In the genomic region with DNA sequence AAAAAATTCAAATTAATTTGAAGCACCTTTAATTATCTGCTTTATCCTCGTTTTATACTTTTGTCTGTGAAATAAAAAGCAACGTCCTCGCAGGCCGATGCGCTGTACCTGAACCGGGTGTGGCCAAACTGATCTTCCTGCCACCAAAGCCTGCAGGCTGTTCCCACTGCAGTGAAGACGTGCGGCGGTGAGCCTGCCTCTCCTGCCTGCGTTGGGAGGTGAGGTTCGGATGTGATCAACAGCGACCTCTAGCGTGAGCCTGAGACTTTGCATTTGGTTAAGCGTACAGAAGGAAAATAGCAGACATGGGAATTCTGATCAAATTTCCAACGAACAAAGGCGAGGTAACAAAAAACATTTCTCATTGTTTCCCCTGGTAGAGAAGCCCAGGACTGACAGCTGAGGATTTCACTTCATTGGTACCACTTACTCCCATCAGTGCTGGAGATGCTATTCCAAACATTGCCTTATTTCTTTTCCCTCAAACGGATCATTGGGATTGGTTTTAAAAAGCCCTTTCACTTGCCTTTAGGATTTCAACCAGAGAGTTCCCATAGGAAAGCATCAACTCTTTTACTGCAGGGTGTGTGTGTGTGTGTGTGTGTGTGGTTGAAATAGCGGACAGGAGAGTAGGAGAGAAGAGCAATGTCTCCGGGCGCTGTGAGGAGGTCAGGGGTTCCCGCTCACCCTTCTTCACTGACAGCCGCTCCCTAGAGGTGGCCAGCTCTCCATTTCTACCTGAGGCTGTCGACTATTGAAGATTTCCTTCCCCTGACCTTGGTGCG, we compare ENCODE assay signal across 8 cellular contexts. TPM values are rescaled to one million over a fixed set of nuclear protein-coding genes. Genes with fewer than 3 reads are reported as not detected.
A peak's percentile ranks its signal among the peaks of the same experiment; 100 is the strongest.
DNase-seq lines count a peak whose midpoint lies in the region; ATAC-seq and TF ChIP-seq lines count a peak whose summit lies in the region.

No MANE protein-coding gene starts in this region.

- H3K4me3 ChIP-seq in SJSA1: no peak overlapping the region
- H3K4me3 ChIP-seq in gastroesophageal sphincter: peak overlapping the region in 1 of 2 donors; percentile 21
- H3K4me3 ChIP-seq in ovary: no peak overlapping the region
- peak overlapping the region in 1 of 4 donors; percentile 33 for H3K4me3 ChIP-seq in tibial nerve

- TF ChIP-seq POLR2A in gastroesophageal sphincter (IDR thresholded peaks at IDR 0.05) (no peak), ovary (IDR thresholded peaks at IDR 0.05) (no peak), tibial nerve (IDR thresholded peaks at IDR 0.05) (no peak)

- DNase-seq in Caki2 (ENCODE audit: low read depth) (peak; percentile 31), MV-4-11 (lab: John Stamatoyannopoulos, UW) (peak; percentile 41), SJSA1 (ENCODE audit: low read depth in 1 of 2, low spot score in 2 of 2) (peak; percentile 46 to 80), activated gamma-delta T cell (lab: John Stamatoyannopoulos, UW) (peak; percentile 36), ovary (peak; percentile 79 to 85 (median 83)), tibial nerve (ENCODE audit: low spot score in 2 of 2) (peak; percentile 65 to 69)

- in situ Hi-C loops in Caki2 (cut with HindIII; ENCODE audit: low pct_unique_long_range_greater_than_20kb, low sequenced_read_pairs): no loop called here

- ATAC-seq in GM21619 (IDR thresholded peaks at IDR 0.05; ENCODE audit: unreplicated experiment) (peak; percentile 67), gastroesophageal sphincter (peak; percentile 79)

- H3K27ac ChIP-seq in SJSA1 (no peak overlapping the region), gastroesophageal sphincter (peak overlapping the region in 3 of 4 donors; percentile 58 to 63 (median 61)), ovary (peak overlapping the region in 1 of 2 donors; percentile 11), tibial nerve (peak overlapping the region in 2 of 4 donors; percentile 52 to 77)

- intact Hi-C loops in ovary (cut with DNase I): loop anchor here (2.0 to 5.0 kb wide), 3 partner anchors 45 to 286 kb away; no protein-coding TSS in a partner anchor

- TF ChIP-seq EP300 in gastroesophageal sphincter (IDR thresholded peaks at IDR 0.05): no peak
- no peak for TF ChIP-seq EP300 in ovary (IDR thresholded peaks at IDR 0.05)
- peak in 1 of 2 donors; percentile 78 for TF ChIP-seq EP300 in tibial nerve (IDR thresholded peaks at IDR 0.05)

- no peaks in the 10 kb centered on the region for H3K36me3 ChIP-seq in SJSA1
- no peaks in the 10 kb centered on the region for H3K36me3 ChIP-seq in gastroesophageal sphincter
- H3K36me3 ChIP-seq in ovary: no peaks in the 10 kb centered on the region
- no peaks in the 10 kb centered on the region for H3K36me3 ChIP-seq in tibial nerve

- 13 to 34% methylated on average over 13 to 19 of the region's 24 CpGs for WGBS in gastroesophageal sphincter (ENCODE audit: low coverage in 1 of 2), 2 donors
- WGBS in ovary, 3 donors: 21 to 24% (median 21%) methylated on average over 24 of the region's 24 CpGs
- WGBS in tibial nerve, 2 donors: 18 to 20% methylated on average over 24 of the region's 24 CpGs

- H3K9me3 ChIP-seq in SJSA1 (replicated peaks): no peaks in the 10 kb centered on the region
- H3K9me3 ChIP-seq in gastroesophageal sphincter: no peaks in the 10 kb centered on the region
- H3K9me3 ChIP-seq in ovary: no peaks in the 10 kb centered on the region
- no peaks in the 10 kb centered on the region for H3K9me3 ChIP-seq in tibial nerve

- H3K27me3 ChIP-seq in SJSA1 (replicated peaks) (no peaks in the 10 kb centered on the region), gastroesophageal sphincter (no peaks in the 10 kb centered on the region), ovary (no peaks in the 10 kb centered on the region), tibial nerve (no peaks in the 10 kb centered on the region)

- TF ChIP-seq CTCF in gastroesophageal sphincter (IDR thresholded peaks at IDR 0.05) (peak; percentile 85 to 94 (median 89)), ovary (IDR thresholded peaks at IDR 0.05) (peak; percentile 78 to 94 (median 85)), tibial nerve (IDR thresholded peaks at IDR 0.05) (peak; percentile 79 to 93 (median 89))

- peaks cover 21% of the 10 kb centered on the region for H3K4me1 ChIP-seq in SJSA1 (replicated peaks)
- peaks cover 0 to 9% (median 4%) of the 10 kb centered on the region in 3 donors for H3K4me1 ChIP-seq in gastroesophageal sphincter
- no peaks in the 10 kb centered on the region for H3K4me1 ChIP-seq in ovary (ENCODE audit: insufficient read depth)
- peaks cover 0 to 17% (median 4%) of the 10 kb centered on the region in 4 donors for H3K4me1 ChIP-seq in tibial nerve

RNA-seq across cellular contexts. Expression of a gene that starts 56.6 kb away (rescaled TPM):
- total RNA-seq in Caki2 (2014; rRNA removed; shearing (Covaris generic); ENCODE audit: low replicate concordance): not detected in 2 replicates
- total RNA-seq in SJSA1 (2014; rRNA removed; shearing (Covaris generic)): not detected in 2 replicates
- total RNA-seq in gastroesophageal sphincter: not detected
- 1 to 10 TPM in 2 of 7 donors, under 1 TPM in 1, not detected in 4; 0.25 to 2.2 (median 1.3) TPM for total RNA-seq in ovary
- not detected for polyA plus RNA-seq in ovary
- under 1 TPM in 2 of 4 donors, not detected in 2; 0.39 to 0.42 TPM for total RNA-seq in tibial nerve

Comparison
In these comparisons a context has a peak if more than half of its experiments do, and no peak if none do; other contexts are left out.
1. DNase-seq: peak in every context shown above with its lines; median percentile 83 in ovary; 67 in tibial nerve; 63 in SJSA1; 41 in MV-4-11; 36 in activated gamma-delta T cell; 31 in Caki2.